Comparison of ENCODE assay signal across 1 cellular context in the genomic region with DNA sequence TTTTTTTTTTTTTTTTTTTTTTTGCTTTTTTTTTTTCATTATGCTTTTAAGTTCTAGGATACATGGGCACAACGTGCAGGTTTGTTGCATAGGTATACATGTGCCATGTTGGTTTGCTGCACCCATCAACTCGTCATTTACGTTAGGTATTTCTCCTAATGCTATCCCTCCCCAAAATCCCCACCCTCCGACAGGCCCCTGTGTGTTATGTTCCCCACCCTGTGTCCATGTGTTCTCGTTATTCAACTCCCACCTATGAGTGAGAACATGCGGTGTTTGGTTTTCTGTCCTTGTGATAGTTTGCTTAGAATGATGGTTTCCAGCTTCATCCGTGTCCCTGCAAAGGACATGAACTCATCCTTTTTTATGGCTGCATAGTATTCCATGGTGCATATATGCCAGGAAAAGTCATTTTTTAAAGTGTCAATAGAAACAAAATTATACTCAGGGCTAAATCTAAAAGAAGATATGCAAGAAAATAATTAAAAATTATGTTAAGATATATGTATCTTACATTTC.
A peak's percentile ranks its signal among the peaks of the same experiment; 100 is the strongest.
TF ChIP-seq lines count a peak whose summit lies in the region.

No MANE protein-coding gene starts in this region.

TF ChIP-seq in A549, 52 proteins besides CTCF, POLR2A, EP300 and RAD21:
- TF ChIP-seq HDAC2 (IDR thresholded peaks at IDR 0.05) (peak; percentile 79; the same call in 1 of the 2 replicates), CHD4 (IDR thresholded peaks at IDR 0.05; ENCODE audit: borderline replicate concordance) (peak; percentile 61; the same call in 1 of the 2 replicates)
